8 cellular contexts compared by ENCODE assay signal in the genomic region with DNA sequence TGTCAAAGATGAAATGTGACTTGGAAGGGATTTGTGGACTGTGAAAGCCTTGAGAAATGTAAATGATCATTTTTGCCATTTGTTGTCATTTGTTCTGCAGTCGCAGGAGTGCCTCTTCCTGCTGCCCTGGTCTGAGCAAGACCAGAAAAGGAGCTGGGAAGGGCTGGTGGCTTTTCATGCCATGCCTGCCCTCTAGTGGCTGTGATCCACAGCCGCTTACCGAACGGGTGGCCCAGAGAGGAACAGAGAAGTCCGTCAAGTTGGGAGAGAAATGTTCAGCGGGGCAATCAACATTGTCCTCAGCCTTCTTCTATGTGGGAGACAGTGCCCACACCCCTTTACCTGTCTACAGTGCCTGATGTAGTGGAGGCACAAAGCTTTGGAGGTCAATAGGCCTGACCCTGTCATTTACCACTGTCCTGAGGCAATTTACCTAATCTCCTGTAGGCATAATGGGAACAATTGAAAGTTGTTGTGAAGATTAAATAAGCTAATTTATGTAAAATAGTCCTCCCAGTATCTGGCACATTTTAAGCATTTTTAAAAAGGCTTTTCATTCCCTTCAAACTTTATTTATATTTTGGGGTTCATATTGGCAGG.
DNase-seq lines count a peak whose midpoint lies in the region; ATAC-seq, FAIRE-seq and TF ChIP-seq lines count a peak whose summit lies in the region.

No MANE protein-coding gene starts in this region.

- peaks cover 2% of the 10 kb centered on the region for H3K4me1 Mint-ChIP-seq in T-helper 2 cell treated with Interferon-gamma antibody and Interleukin-4, amounts not matched to agents 5 μg/mL and 100 μg/mL, for 36 hours (ENCODE audit: low read depth)
- H3K4me1 Mint-ChIP-seq in immature natural killer cell: peaks cover 4 to 6% of the 10 kb centered on the region in 2 donors

- in situ Hi-C loops in brain microvascular endothelial cell (cut with HindIII; ENCODE audit: low pct_ligation_motif_present, low sequenced_read_pairs): loop anchor here (25.0 kb wide), 1 partner anchor 187 kb away; no protein-coding TSS in a partner anchor

- H3K4me3 ChIP-seq in brain microvascular endothelial cell (ENCODE audit: low read depth, low read length): no peak overlapping the region

- no peaks in the 10 kb centered on the region for H3K36me3 ChIP-seq in brain microvascular endothelial cell (replicated peaks)

- H3K27me3 Mint-ChIP-seq in T-helper 2 cell treated with Interferon-gamma antibody and Interleukin-4, amounts not matched to agents 5 μg/mL and 100 μg/mL, for 36 hours (ENCODE audit: low read depth): peaks cover 13% of the 10 kb centered on the region
- peaks cover 0 to 4% (median 0%) of the 10 kb centered on the region in 3 donors for H3K27me3 Mint-ChIP-seq in immature natural killer cell (ENCODE audit: low read depth in 3 of 3)

- H3K27ac Mint-ChIP-seq in T-helper 2 cell treated with Interferon-gamma antibody and Interleukin-4, amounts not matched to agents 5 μg/mL and 100 μg/mL, for 36 hours: no peak overlapping the region
- no peak overlapping the region for H3K27ac Mint-ChIP-seq in immature natural killer cell

- FAIRE-seq in A204.1 (lab: Jason Lieb, UNC): peak; percentile 76

- no peak overlapping the region for H3K27ac ChIP-seq in brain microvascular endothelial cell

- no peaks in the 10 kb centered on the region for H3K9me3 Mint-ChIP-seq in T-helper 2 cell treated with Interferon-gamma antibody and Interleukin-4, amounts not matched to agents 5 μg/mL and 100 μg/mL, for 36 hours
- H3K9me3 Mint-ChIP-seq in immature natural killer cell: no peaks in the 10 kb centered on the region

- no peaks in the 10 kb centered on the region for H3K36me3 Mint-ChIP-seq in T-helper 2 cell treated with Interferon-gamma antibody and Interleukin-4, amounts not matched to agents 5 μg/mL and 100 μg/mL, for 36 hours (ENCODE audit: low read depth)
- no peaks in the 10 kb centered on the region for H3K36me3 Mint-ChIP-seq in immature natural killer cell

- H3K4me3 Mint-ChIP-seq in T-helper 2 cell treated with Interferon-gamma antibody and Interleukin-4, amounts not matched to agents 5 μg/mL and 100 μg/mL, for 36 hours: no peak overlapping the region
- H3K4me3 Mint-ChIP-seq in immature natural killer cell: no peak overlapping the region

- peak; percentile 98 for TF ChIP-seq CTCF in brain microvascular endothelial cell (IDR thresholded peaks at IDR 0.05; ENCODE audit: low read depth, low read length, missing control alignments)

- ATAC-seq in GM18498 (IDR thresholded peaks at IDR 0.05; ENCODE audit: unreplicated experiment) (peak; percentile 97), HG02840 (IDR thresholded peaks at IDR 0.05; ENCODE audit: low FRiP score, unreplicated experiment) (peak; percentile 87)

- no peaks in the 10 kb centered on the region for H3K27me3 ChIP-seq in brain microvascular endothelial cell (replicated peaks)

- peak; percentile 26 for DNase-seq in NCI-H1694 (lab: John Stamatoyannopoulos, UW)
- peak; percentile 45 for DNase-seq in T-helper 2 cell treated with Interferon-gamma antibody and Interleukin-4, amounts not matched to agents 5 μg/mL and 100 μg/mL, for 36 hours (ENCODE audit: low spot score)
- peak; percentile 78 for DNase-seq in brain microvascular endothelial cell
- peak; percentile 38 to 51 (median 40) for DNase-seq in immature natural killer cell
- DNase-seq in stimulated activated CD4-positive, alpha-beta T cell treated with anti-CD3 and anti-CD28 coated beads, Interleukin-15, amount 100 ng/mL, for 24 hours: peak; percentile 71

Comparison
In these comparisons a context has a peak if more than half of its experiments do, and no peak if none do; other contexts are left out.
1. DNase-seq: peak in every context shown above with its lines; median percentile 78 in brain microvascular endothelial cell; 71 in stimulated activated CD4-positive, alpha-beta T cell treated with anti-CD3 and anti-CD28 coated beads, Interleukin-15, amount 100 ng/mL, for 24 hours; 45 in T-helper 2 cell treated with Interferon-gamma antibody and Interleukin-4, amounts not matched to agents 5 μg/mL and 100 μg/mL, for 36 hours; 40 in immature natural killer cell; 26 in NCI-H1694.